32 cellular contexts compared by ENCODE assay signal in the genomic region with DNA sequence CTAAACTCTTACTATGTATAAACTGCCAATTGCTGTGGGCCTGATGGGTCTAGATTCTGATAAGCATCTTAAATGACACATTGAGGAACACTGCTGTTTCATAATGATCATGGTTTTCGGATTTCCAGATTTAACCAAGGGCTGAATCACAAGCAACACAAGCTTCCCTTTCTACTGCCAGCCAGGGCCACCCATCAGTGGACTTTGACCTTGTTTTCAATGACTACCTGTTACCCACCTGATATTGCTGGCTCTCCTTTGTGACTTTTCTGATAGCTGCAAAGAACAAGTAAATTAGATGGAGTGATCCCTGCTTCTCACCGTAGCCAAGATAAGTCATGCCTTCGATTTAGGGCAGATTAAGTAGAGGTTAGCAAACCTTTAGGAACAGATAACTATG.
"Had no signal": no experiment of that assay in that cellular context is flagged by ENCODE, and none has a peak within 500 bp of the region (broad histone marks: within the 10 kb centered on the region; RNA-seq: fewer than 3 reads in every experiment).

No MANE protein-coding gene starts in this region.

- H3K9me3 Mint-ChIP-seq: activated CD4-positive, alpha-beta memory T cell treated with anti-CD3 and anti-CD28 coated beads, Interleukin-2, amount 10 ng/mL, durations not matched to agents 7 days and 5 days; activated CD4-positive, alpha-beta T cell treated with anti-CD3 and anti-CD28 coated beads, Interleukin-2, amount 10 ng/mL, durations not matched to agents 7 days and 5 days; activated naive CD4-positive, alpha-beta T cell treated with anti-CD3 and anti-CD28 coated beads, Interleukin-2, amount 10 ng/mL, durations not matched to agents 7 days and 5 days; activated naive CD4-positive, alpha-beta T cell treated with anti-CD3 and anti-CD28 coated beads, Interleukin-2, amount 50 U/mL, for 72 hours; activated naive CD8-positive, alpha-beta T cell treated with anti-CD3 and anti-CD28 coated beads, Interleukin-2, amount 10 ng/mL, durations not matched to agents 7 days and 5 days; activated T-cell treated with anti-CD3 and anti-CD28 coated beads, Interleukin-2, amount 50 U/mL, for 24 hours; activated T-cell treated with anti-CD3 and anti-CD28 coated beads, Interleukin-2, amount 50 U/mL, for 72 hours; WTC11 had no signal

- DNase-seq: activated CD4-positive, alpha-beta memory T cell treated with anti-CD3 and anti-CD28 coated beads, Interleukin-2, amount 10 ng/mL, durations not matched to agents 7 days and 5 days; activated CD4-positive, alpha-beta T cell treated with anti-CD3 and anti-CD28 coated beads for 1 hour; activated CD4-positive, alpha-beta T cell treated with anti-CD3 and anti-CD28 coated beads for 4 hours; activated CD4-positive, alpha-beta T cell treated with anti-CD3 and anti-CD28 coated beads, Interleukin-2, amount 10 ng/mL, durations not matched to agents 7 days and 5 days; activated CD4-positive, alpha-beta T cell treated with anti-CD3 and anti-CD28 coated beads, Interleukin-2, amount 50 U/mL, for 4 hours; activated CD8-positive, alpha-beta memory T cell treated with anti-CD3 and anti-CD28 coated beads, Interleukin-2, amount 50 U/mL, for 48 hours; activated gamma-delta T cell; activated naive CD4-positive, alpha-beta T cell; activated naive CD4-positive, alpha-beta T cell treated with anti-CD3 and anti-CD28 coated beads, Interleukin-2, amount 10 ng/mL, durations not matched to agents 7 days and 5 days; activated naive CD8-positive, alpha-beta T cell treated with anti-CD3 and anti-CD28 coated beads, Interleukin-2, amount 10 ng/mL, durations not matched to agents 7 days and 5 days; activated T-cell treated with anti-CD3 and anti-CD28 coated beads for 4 hours; activated T-cell treated with anti-CD3 and anti-CD28 coated beads, Interleukin-2, amount 50 U/mL, for 24 hours; activated T-cell treated with anti-CD3 and anti-CD28 coated beads, Interleukin-2, amount 50 U/mL, for 72 hours; central memory CD4-positive, alpha-beta T cell; cerebellar nuclear complex; colonic mucosa; dorsolateral prefrontal cortex; effector memory CD4-positive, alpha-beta T cell; erythroblast; foreskin keratinocyte; gastrocnemius medialis; glutamatergic neuron; heart left ventricle; T-helper 2 cell had no signal

- H3K27me3 ChIP-seq: ascending aorta, breast epithelium, colonic mucosa, dorsolateral prefrontal cortex, esophagus muscularis mucosa, foreskin keratinocyte, gastrocnemius medialis had no signal

- H3K36me3 Mint-ChIP-seq: activated naive CD4-positive, alpha-beta T cell treated with anti-CD3 and anti-CD28 coated beads, Interleukin-2, amount 10 ng/mL, durations not matched to agents 7 days and 5 days; activated naive CD4-positive, alpha-beta T cell treated with anti-CD3 and anti-CD28 coated beads, Interleukin-2, amount 50 U/mL, for 72 hours; activated naive CD8-positive, alpha-beta T cell treated with anti-CD3 and anti-CD28 coated beads, Interleukin-2, amount 10 ng/mL, durations not matched to agents 7 days and 5 days; brain; WTC11 had no signal

- H3K4me3 ChIP-seq: ascending aorta, breast epithelium, cardiac muscle cell, colonic mucosa, dorsolateral prefrontal cortex, esophagus muscularis mucosa, gastrocnemius medialis, heart left ventricle had no signal

- H3K4me1 ChIP-seq: ascending aorta, breast epithelium, colonic mucosa, esophagus muscularis mucosa, foreskin keratinocyte, gastrocnemius medialis, heart left ventricle had no signal

- H3K4me1 Mint-ChIP-seq: activated CD4-positive, alpha-beta memory T cell treated with anti-CD3 and anti-CD28 coated beads, Interleukin-2, amount 10 ng/mL, durations not matched to agents 7 days and 5 days; activated CD4-positive, alpha-beta T cell treated with anti-CD3 and anti-CD28 coated beads, Interleukin-2, amount 10 ng/mL, durations not matched to agents 7 days and 5 days; activated naive CD4-positive, alpha-beta T cell treated with anti-CD3 and anti-CD28 coated beads, Interleukin-2, amount 10 ng/mL, durations not matched to agents 7 days and 5 days; activated naive CD8-positive, alpha-beta T cell treated with anti-CD3 and anti-CD28 coated beads, Interleukin-2, amount 10 ng/mL, durations not matched to agents 7 days and 5 days had no signal

- H3K27me3 Mint-ChIP-seq: activated CD4-positive, alpha-beta T cell treated with anti-CD3 and anti-CD28 coated beads, Interleukin-2, amount 10 ng/mL, durations not matched to agents 7 days and 5 days; activated naive CD4-positive, alpha-beta T cell treated with anti-CD3 and anti-CD28 coated beads, Interleukin-2, amount 10 ng/mL, durations not matched to agents 7 days and 5 days; activated naive CD8-positive, alpha-beta T cell treated with anti-CD3 and anti-CD28 coated beads, Interleukin-2, amount 10 ng/mL, durations not matched to agents 7 days and 5 days; activated T-cell treated with anti-CD3 and anti-CD28 coated beads, Interleukin-2, amount 50 U/mL, for 24 hours; brain had no signal

- H3K4me3 Mint-ChIP-seq: activated CD4-positive, alpha-beta memory T cell treated with anti-CD3 and anti-CD28 coated beads, Interleukin-2, amount 10 ng/mL, durations not matched to agents 7 days and 5 days; activated CD4-positive, alpha-beta T cell treated with anti-CD3 and anti-CD28 coated beads, Interleukin-2, amount 10 ng/mL, durations not matched to agents 7 days and 5 days; activated naive CD4-positive, alpha-beta T cell treated with anti-CD3 and anti-CD28 coated beads, Interleukin-2, amount 10 ng/mL, durations not matched to agents 7 days and 5 days; activated naive CD8-positive, alpha-beta T cell treated with anti-CD3 and anti-CD28 coated beads, Interleukin-2, amount 10 ng/mL, durations not matched to agents 7 days and 5 days; activated T-cell treated with anti-CD3 and anti-CD28 coated beads, Interleukin-2, amount 50 U/mL, for 24 hours; activated T-cell treated with anti-CD3 and anti-CD28 coated beads, Interleukin-2, amount 50 U/mL, for 72 hours; brain; WTC11 had no signal

- H3K9me3 ChIP-seq: ascending aorta, breast epithelium, colonic mucosa, esophagus muscularis mucosa, gastrocnemius medialis, heart left ventricle had no signal

- H3K27ac Mint-ChIP-seq: activated CD4-positive, alpha-beta memory T cell treated with anti-CD3 and anti-CD28 coated beads, Interleukin-2, amount 10 ng/mL, durations not matched to agents 7 days and 5 days; activated CD4-positive, alpha-beta T cell treated with anti-CD3 and anti-CD28 coated beads, Interleukin-2, amount 10 ng/mL, durations not matched to agents 7 days and 5 days; activated naive CD4-positive, alpha-beta T cell treated with anti-CD3 and anti-CD28 coated beads, Interleukin-2, amount 10 ng/mL, durations not matched to agents 7 days and 5 days; activated naive CD4-positive, alpha-beta T cell treated with anti-CD3 and anti-CD28 coated beads, Interleukin-2, amount 50 U/mL, for 72 hours; activated naive CD8-positive, alpha-beta T cell treated with anti-CD3 and anti-CD28 coated beads, Interleukin-2, amount 10 ng/mL, durations not matched to agents 7 days and 5 days; activated T-cell treated with anti-CD3 and anti-CD28 coated beads, Interleukin-2, amount 50 U/mL, for 24 hours; activated T-cell treated with anti-CD3 and anti-CD28 coated beads, Interleukin-2, amount 50 U/mL, for 72 hours; brain; WTC11 had no signal

- H3K27ac ChIP-seq: ascending aorta, breast epithelium, cardiac muscle cell, colonic mucosa, dorsolateral prefrontal cortex, esophagus muscularis mucosa, foreskin keratinocyte, gastrocnemius medialis, heart left ventricle, VCaP had no signal

- ATAC-seq: activated naive CD4-positive, alpha-beta T cell treated with anti-CD3 and anti-CD28 coated beads, Interleukin-2, amount 50 U/mL, for 72 hours; activated T-cell treated with anti-CD3 and anti-CD28 coated beads, Interleukin-2, amount 50 U/mL, for 72 hours; foreskin keratinocyte; gastrocnemius medialis; heart left ventricle; WTC11 had no signal

- H3K36me3 ChIP-seq: ascending aorta, breast epithelium, cardiac muscle cell, colonic mucosa, esophagus muscularis mucosa, gastrocnemius medialis, heart left ventricle had no signal
